ENCODE assay signal across 31 cellular contexts in genomic region chr2:204986641-204987040, GRCh38.
"Had no signal": no experiment of that assay in that cellular context is flagged by ENCODE, and none has a peak within 500 bp of the region (broad histone marks: within the 10 kb centered on the region; RNA-seq: fewer than 3 reads in every experiment).

No MANE protein-coding gene starts in this region.

- H3K4me3 Mint-ChIP-seq: effector memory CD8-positive, alpha-beta T cell; endodermal cell; mesothelial cell of epicardium; naive B cell; naive thymus-derived CD8-positive, alpha-beta T cell had no signal

- H3K4me1 ChIP-seq: esophagus squamous epithelium, gastrocnemius medialis, lower lobe of right lung had no signal

- H3K4me1 Mint-ChIP-seq: naive B cell had no signal

- H3K36me3 ChIP-seq: esophagus squamous epithelium, gastrocnemius medialis, heart right ventricle, left ventricle myocardium inferior, lower lobe of right lung had no signal

- DNase-seq: dermis blood vessel endothelial cell; dorsolateral prefrontal cortex; effector CD4-positive, alpha-beta T cell; effector memory CD8-positive, alpha-beta T cell; endodermal cell; erythroblast; esophagus squamous epithelium; foreskin fibroblast; foreskin melanocyte; gastrocnemius medialis; glutamatergic neuron; head of caudate nucleus; heart right ventricle; hippocampal formation; islet precursor cell; kidney; kidney glomerular epithelial cell; left colon; left ventricle myocardium inferior; lower lobe of right lung; mesenchymal stem cell; mucosa of descending colon; naive B cell; naive thymus-derived CD8-positive, alpha-beta T cell had no signal

- H3K27ac ChIP-seq: coronary artery, dorsolateral prefrontal cortex, epithelial cell of prostate, esophagus squamous epithelium, gastrocnemius medialis, heart right ventricle, left ventricle myocardium inferior, lower lobe of right lung had no signal

- ATAC-seq: effector memory CD8-positive, alpha-beta T cell; esophagus mucosa; gastrocnemius medialis; heart right ventricle; left colon; left lobe of liver; lower lobe of right lung; mucosa of descending colon; naive thymus-derived CD8-positive, alpha-beta T cell had no signal

- H3K27ac Mint-ChIP-seq: effector memory CD8-positive, alpha-beta T cell; endodermal cell; mesothelial cell of epicardium; naive B cell had no signal

- FAIRE-seq: colon, endometrium, kidney had no signal

- H3K9me3 ChIP-seq: esophagus squamous epithelium, gastrocnemius medialis, heart right ventricle, left ventricle myocardium inferior, lower lobe of right lung, mucosa of descending colon had no signal

- H3K27me3 ChIP-seq: dorsolateral prefrontal cortex, esophagus squamous epithelium, gastrocnemius medialis, heart right ventricle had no signal

- H3K36me3 Mint-ChIP-seq: mesothelial cell of epicardium; naive B cell; naive thymus-derived CD8-positive, alpha-beta T cell had no signal

- H3K9me3 Mint-ChIP-seq: endodermal cell, mesothelial cell of epicardium, naive B cell had no signal

- H3K27me3 Mint-ChIP-seq: effector memory CD8-positive, alpha-beta T cell; naive B cell; naive thymus-derived CD8-positive, alpha-beta T cell had no signal

- H3K4me3 ChIP-seq: coronary artery, dorsolateral prefrontal cortex, esophagus squamous epithelium, gastrocnemius medialis, heart right ventricle, left ventricle myocardium inferior, lower lobe of right lung, mucosa of descending colon had no signal
